Comparison of ENCODE assay signal across 11 cellular contexts in the genomic region with DNA sequence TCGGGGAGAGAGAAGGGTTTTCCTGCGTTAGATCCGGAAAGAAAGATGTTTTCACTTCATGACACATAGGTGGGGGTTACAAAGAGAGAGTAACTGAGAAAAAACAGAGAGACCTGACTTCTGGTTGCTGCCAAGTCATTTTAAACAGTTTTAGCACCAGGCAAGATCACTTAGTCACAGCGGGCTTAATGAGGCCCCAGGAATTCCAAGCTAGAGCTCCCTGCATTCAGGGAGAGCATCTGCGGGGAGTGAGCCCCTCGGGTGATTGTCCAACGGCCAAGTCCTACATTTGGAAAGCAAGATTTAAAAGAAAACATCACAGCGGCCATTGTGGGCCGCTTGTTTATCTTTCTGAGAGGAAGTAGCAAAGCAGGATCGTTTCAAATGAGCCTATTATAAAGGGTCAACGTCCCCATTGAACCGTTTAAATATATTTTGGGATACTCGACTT.
DNase-seq lines count a peak whose midpoint lies in the region; ATAC-seq and TF ChIP-seq lines count a peak whose summit lies in the region.
"Had no signal": no experiment of that assay in that cellular context is flagged by ENCODE, and none has a peak within 500 bp of the region (broad histone marks: within the 10 kb centered on the region; RNA-seq: fewer than 3 reads in every experiment).

No MANE protein-coding gene starts in this region.

- no peak for TF ChIP-seq CTCF in upper lobe of right lung (IDR thresholded peaks at IDR 0.05)

- peak overlapping the region; percentile 32 for H2AFZ ChIP-seq in ACC112 (ENCODE audit: low read length, unreplicated experiment)

- H3K27ac ChIP-seq in ACC112 (ENCODE audit: low read depth, low read length) (peak overlapping the region; percentile 61), ectodermal cell (ENCODE audit: insufficient read depth, low read depth, low read length, poor library complexity, severe bottlenecking) (peak overlapping the region; percentile 79), upper lobe of right lung (no peak overlapping the region)
- H3K27ac ChIP-seq: vagina had no signal

- peak overlapping the region; percentile 41 for H3K4me3 ChIP-seq in ACC112 (ENCODE audit: low read depth, low read length)
- H3K4me3 ChIP-seq in ectodermal cell (ENCODE audit: insufficient read depth, low read depth, low read length), result no peak overlapping the region
- no peak overlapping the region for H3K4me3 ChIP-seq in upper lobe of right lung
- H3K4me3 ChIP-seq: vagina had no signal

- peaks cover 28% of the 10 kb centered on the region for H3K4me1 ChIP-seq in ACC112 (ENCODE audit: control insufficient read depth, insufficient read depth, low read length, unreplicated experiment)
- peaks cover 7% of the 10 kb centered on the region for H3K4me1 ChIP-seq in ectodermal cell (ENCODE audit: control insufficient read depth, insufficient read depth, low read length)
- peaks cover 10% of the 10 kb centered on the region for H3K4me1 ChIP-seq in upper lobe of right lung

- H3K9me3 ChIP-seq in ectodermal cell (ENCODE audit: control insufficient read depth, low read length), result no peaks in the 10 kb centered on the region
- H3K9me3 ChIP-seq in upper lobe of right lung, result no peaks in the 10 kb centered on the region
- H3K9me3 ChIP-seq: vagina had no signal

- no peaks in the 10 kb centered on the region for H3K36me3 ChIP-seq in ACC112 (ENCODE audit: insufficient read depth, low read length)
- no peaks in the 10 kb centered on the region for H3K36me3 ChIP-seq in ectodermal cell (ENCODE audit: control insufficient read depth, insufficient read depth, low read length)
- H3K36me3 ChIP-seq in upper lobe of right lung, result no peaks in the 10 kb centered on the region
- H3K36me3 ChIP-seq: vagina had no signal

- intact Hi-C loops in upper lobe of right lung (cut with DNase I), result no loop called here

- H3K79me2 ChIP-seq in ACC112 (ENCODE audit: control insufficient read depth, insufficient read depth, low read length, unreplicated experiment), result peaks cover 17% of the 10 kb centered on the region

- ATAC-seq in HG03442 (IDR thresholded peaks at IDR 0.05; ENCODE audit: unreplicated experiment), result no peak
- no peak for ATAC-seq in upper lobe of right lung

- H3K27me3 ChIP-seq in ACC112 (ENCODE audit: insufficient read depth, low read length) (no peaks in the 10 kb centered on the region), ectodermal cell (ENCODE audit: control insufficient read depth, insufficient read depth, low read length, poor library complexity, severe bottlenecking) (peaks cover 34% of the 10 kb centered on the region), upper lobe of right lung (peaks cover 20% of the 10 kb centered on the region)
- H3K27me3 ChIP-seq: vagina had no signal

- WGBS in ectodermal cell, 2 experiments, result 52 to 54% methylated on average over 13 of the region's 13 CpGs

- DNase-seq in LHCN-M2 (ENCODE audit: low read depth) (peak; percentile 89), myocyte (ENCODE audit: low read depth) (peak; percentile 57), T-helper 9 cell (no peak), upper lobe of right lung (no peak), occipital lobe (lab: John Stamatoyannopoulos, UW) (no peak)
- DNase-seq: activated naive CD8-positive, alpha-beta T cell treated with anti-CD3 and anti-CD28 coated beads for 36 hours; stimulated activated CD4-positive, alpha-beta T cell treated with anti-CD3 and anti-CD28 coated beads, Interleukin-4, amount 100 ng/mL, for 4 hours had no signal

Comparison
In these comparisons a context has a peak if more than half of its experiments do, and no peak if none do; other contexts are left out.
1. DNase-seq: peak in LHCN-M2 (single experiment) and myocyte (single experiment); none in T-helper 9 cell (single experiment), upper lobe of right lung (single experiment) and occipital lobe (single experiment).